In the genomic region with DNA sequence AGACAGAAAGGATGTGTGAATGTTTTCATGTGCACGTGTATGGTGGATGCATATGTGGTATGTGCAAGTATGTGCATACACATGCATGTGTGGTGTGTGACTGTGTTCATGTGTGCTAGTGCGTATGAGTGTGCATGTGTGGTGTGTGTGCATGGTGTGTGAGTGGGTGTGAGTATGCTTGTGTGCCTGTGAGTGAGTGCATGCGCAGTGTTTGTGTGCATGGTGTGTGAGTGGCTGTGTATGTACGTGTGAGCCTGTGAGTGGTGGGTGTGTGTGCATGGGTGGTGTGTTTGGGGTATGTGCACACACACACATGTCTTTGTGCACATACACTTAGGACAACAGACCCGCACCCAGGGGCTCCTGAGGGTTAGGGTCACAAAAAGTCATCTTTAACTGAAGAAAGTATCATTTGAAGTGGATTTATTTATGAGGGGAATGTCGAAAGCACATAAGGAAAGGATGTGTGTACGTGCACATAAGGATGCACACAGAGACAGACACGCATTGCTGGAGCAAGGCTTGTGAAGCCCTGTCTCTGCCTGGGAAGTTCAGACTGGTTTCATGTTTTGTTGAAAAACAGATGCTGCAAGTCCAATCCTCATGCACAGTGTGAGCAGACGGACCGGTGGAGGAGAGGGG, we compare ENCODE assay signal across 1 cellular context.
TF ChIP-seq lines count a peak whose summit lies in the region.

No MANE protein-coding gene starts in this region.

TF ChIP-seq in GM12878, 131 proteins besides CTCF, POLR2A, EP300 and RAD21:
- peak; percentile 60 for TF ChIP-seq PBX3 (IDR thresholded peaks at IDR 0.05; ENCODE audit: insufficient replicate concordance, low read depth, low read length)
- TF ChIP-seq CBX3 (IDR thresholded peaks at IDR 0.05; ENCODE audit: borderline replicate concordance, low read depth), result no peak
- no peak for TF ChIP-seq ZNF24 (IDR thresholded peaks at IDR 0.05)
- no peak for TF ChIP-seq SUZ12 (IDR thresholded peaks at IDR 0.05; ENCODE audit: unreplicated experiment)
- TF ChIP-seq, protein P1, sequence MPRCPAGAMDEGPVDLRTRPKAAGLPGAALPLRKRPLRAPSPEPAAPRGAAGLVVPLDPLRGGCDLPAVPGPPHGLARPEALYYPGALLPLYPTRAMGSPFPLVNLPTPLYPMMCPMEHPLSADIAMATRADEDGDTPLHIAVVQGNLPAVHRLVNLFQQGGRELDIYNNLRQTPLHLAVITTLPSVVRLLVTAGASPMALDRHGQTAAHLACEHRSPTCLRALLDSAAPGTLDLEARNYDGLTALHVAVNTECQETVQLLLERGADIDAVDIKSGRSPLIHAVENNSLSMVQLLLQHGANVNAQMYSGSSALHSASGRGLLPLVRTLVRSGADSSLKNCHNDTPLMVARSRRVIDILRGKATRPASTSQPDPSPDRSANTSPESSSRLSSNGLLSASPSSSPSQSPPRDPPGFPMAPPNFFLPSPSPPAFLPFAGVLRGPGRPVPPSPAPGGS (IDR thresholded peaks at IDR 0.05; ENCODE audit: borderline replicate concordance, insufficient read depth, low read depth, low read length, poor library complexity, severe bottlenecking), result peak; percentile 97
- no peak for TF ChIP-seq ZBTB40 (IDR thresholded peaks at IDR 0.05; ENCODE audit: borderline replicate concordance)
